18 cellular contexts compared by ENCODE assay signal in the genomic region with DNA sequence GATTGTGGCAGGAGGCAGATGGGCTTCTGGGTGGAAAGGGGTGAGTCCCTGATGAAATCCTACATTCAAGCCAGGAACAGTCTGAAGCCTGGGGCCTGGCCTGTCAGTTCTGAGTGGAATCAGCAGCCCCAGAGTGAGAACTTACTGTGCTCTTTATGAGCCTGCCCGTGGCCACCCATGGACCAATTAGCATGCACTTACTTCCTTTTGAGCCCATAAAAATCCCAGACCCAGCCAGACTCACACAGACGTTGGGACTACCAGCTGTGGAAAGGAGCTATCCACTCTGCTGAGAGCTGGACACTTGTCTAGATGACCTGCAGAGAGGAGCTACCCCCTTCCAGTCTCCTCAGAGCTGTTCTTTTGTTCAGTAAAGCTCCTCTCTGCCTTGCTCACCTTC.
DNase-seq lines count a peak whose midpoint lies in the region; ATAC-seq, FAIRE-seq and TF ChIP-seq lines count a peak whose summit lies in the region.
"Had no signal": no experiment of that assay in that cellular context is flagged by ENCODE, and none has a peak within 500 bp of the region (broad histone marks: within the 10 kb centered on the region; RNA-seq: fewer than 3 reads in every experiment).

No MANE protein-coding gene starts in this region.

- H3K27me3 Mint-ChIP-seq in nephron (ENCODE audit: low read depth) = no peaks in the 10 kb centered on the region
- H3K27me3 Mint-ChIP-seq: CD4-positive, alpha-beta memory T cell had no signal

- H3K27me3 ChIP-seq in H1 (replicated peaks in 1 of 4; ENCODE audit: control insufficient read depth in 3 of 4, extremely low read depth in 1 of 4, insufficient read depth in 3 of 4, low read length in 3 of 4) (no peaks in the 10 kb centered on the region), psoas muscle (ENCODE audit: insufficient read depth in 3 of 3, low read length in 2 of 3) (no peaks in the 10 kb centered on the region), body of pancreas (no peaks in the 10 kb centered on the region)

- H3K18ac ChIP-seq in H1 (ENCODE audit: extremely low read depth, low read length) = no peak overlapping the region

- H3K9me3 ChIP-seq in H1 (ENCODE audit: insufficient read depth in 2 of 2, low read depth in 1 of 2, low read length in 1 of 2) (no peaks in the 10 kb centered on the region), psoas muscle (no peaks in the 10 kb centered on the region), body of pancreas (no peaks in the 10 kb centered on the region)

- CTCF ChIA-PET in H1 (lab: Charles Lee; ENCODE audit: partially characterized antibody) = interaction anchor here (0.6 kb wide), 1 partner anchor 192 kb away, joined by 3 read pairs; no protein-coding TSS in a partner anchor

- H3K4me3 ChIP-seq in H1 (ENCODE audit: extremely low read depth in 1 of 4, insufficient read depth in 2 of 4, low read depth in 3 of 4, low read length in 4 of 4) (no peak overlapping the region), psoas muscle (no peak overlapping the region), body of pancreas (no peak overlapping the region)

- no peak overlapping the region for H2BK12ac ChIP-seq in H1 (ENCODE audit: low read depth, low read length)

- H4K8ac ChIP-seq in H1 (ENCODE audit: extremely low read depth, insufficient read depth, low read length) = 0 out of 2 replicates have a peak overlapping the region, but pooled peaks have one; percentile 20

- no peaks in the 10 kb centered on the region for H3K79me2 ChIP-seq in H1 (ENCODE audit: control insufficient read depth in 1 of 2, insufficient read depth in 2 of 2, low read length in 2 of 2)

- H2BK5ac ChIP-seq in H1 (ENCODE audit: low read depth, low read length) = no peak overlapping the region

- H3K36me3 ChIP-seq in H1 (ENCODE audit: control insufficient read depth in 2 of 4, insufficient read depth in 4 of 4, low read length in 3 of 4) (no peaks in the 10 kb centered on the region), psoas muscle (ENCODE audit: insufficient read depth in 1 of 2, low read depth in 1 of 2) (peaks cover 0 to 20% of the 10 kb centered on the region in 2 donors), body of pancreas (replicated peaks in 1 of 2; ENCODE audit: insufficient read depth in 1 of 2, low read depth in 2 of 2) (no peaks in the 10 kb centered on the region)

- no peak overlapping the region for H2AK5ac ChIP-seq in H1 (ENCODE audit: low read depth, low read length)

- no peak overlapping the region for H3K14ac ChIP-seq in H1 (ENCODE audit: insufficient read length)

- peaks cover 7% of the 10 kb centered on the region for H3K4me1 Mint-ChIP-seq in nephron
- H3K4me1 Mint-ChIP-seq: CD4-positive, alpha-beta memory T cell; H9 had no signal

- no peak overlapping the region for H3K9ac ChIP-seq in H1 (replicated peaks in 1 of 4; ENCODE audit: extremely low read depth in 1 of 4, low read depth in 3 of 4, low read length in 3 of 4)

- H2BK15ac ChIP-seq in H1 (ENCODE audit: low read length) = no peak overlapping the region

- no peak overlapping the region for H4K5ac ChIP-seq in H1 (ENCODE audit: insufficient read length, low read depth, low read length)

- H3K79me1 ChIP-seq in H1 (ENCODE audit: low read depth, low read length) = no peaks in the 10 kb centered on the region

- H3K36me3 Mint-ChIP-seq in nephron (ENCODE audit: low read depth) = peaks cover 65% of the 10 kb centered on the region

- TF ChIP-seq EP300 in H1 (IDR thresholded peaks at IDR 0.05; ENCODE audit: borderline replicate concordance in 1 of 2, low read depth in 2 of 2, low read length in 2 of 2) = no peak

- H2BK120ac ChIP-seq in H1 (replicated peaks; ENCODE audit: low read depth, low read length) = no peak overlapping the region

- peak overlapping the region in 2 of 3 experiments; percentile 51 to 55 for H3K27ac Mint-ChIP-seq in nephron
- H3K27ac Mint-ChIP-seq: CD4-positive, alpha-beta memory T cell; HFFc6 had no signal

- ATAC-seq in psoas muscle (peak in 3 of 4 donors; percentile 13 to 22 (median 18)), GM18502 (IDR thresholded peaks at IDR 0.05; ENCODE audit: poor library complexity, unreplicated experiment) (no peak), body of pancreas (no peak)
- ATAC-seq: HCT116 had no signal

- TF ChIP-seq CTCF in H1 (IDR thresholded peaks at IDR 0.05; ENCODE audit: control extremely low read depth in 1 of 3, insufficient read depth in 1 of 3, low read depth in 1 of 3, low read length in 3 of 3) = no peak
- TF ChIP-seq CTCF in nephron (IDR thresholded peaks at IDR 0.05; ENCODE audit: unreplicated experiment in 3 of 3) = no peak
- TF ChIP-seq CTCF in psoas muscle (IDR thresholded peaks at IDR 0.05) = no peak
- no peak for TF ChIP-seq CTCF in body of pancreas (IDR thresholded peaks at IDR 0.05)

- no peak overlapping the region for H2BK20ac ChIP-seq in H1 (ENCODE audit: low read length)

- no peak overlapping the region for H4K91ac ChIP-seq in H1 (replicated peaks; ENCODE audit: insufficient read length, low read length)

- H3K4me3 Mint-ChIP-seq in nephron = no peak overlapping the region
- H3K4me3 Mint-ChIP-seq: CD4-positive, alpha-beta memory T cell; H9; HFFc6 had no signal

- DNase-seq in H1 (ENCODE audit: low read depth in 1 of 2, low spot score in 2 of 2) (no peak), psoas muscle (no peak), body of pancreas (no peak), NCI-H526 (lab: John Stamatoyannopoulos, UW) (no peak)
- DNase-seq: C1 segment of cervical spinal cord; Calu3; CD4-positive, alpha-beta memory T cell; COR-L47; DMS53; DMS79 treated with DMSO at 0.1 percent for 48 hours; GF-D8; GOT3; H9; HFFc6 had no signal

- WGBS in H1 (ENCODE audit: extremely low coverage in 1 of 2, insufficient coverage in 1 of 2, insufficient read length in 1 of 2, insufficient replicate concordance in 2 of 2, low coverage in 1 of 2, low lambda C conversion rate in 2 of 2, missing lambda C conversion rate in 1 of 2), 2 experiments = 88% methylated on average over 1 of the region's 2 CpGs; no CpG with 5 or more reads in 1 of the 2 experiments
- 32 to 51% (median 42%) methylated on average over 2 of the region's 2 CpGs for WGBS in psoas muscle, 3 donors
- WGBS in body of pancreas, 2 donors = 71 to 88% methylated on average over 1 to 2 of the region's 2 CpGs

- H2AFZ ChIP-seq in H1 (ENCODE audit: low read length) = no peak overlapping the region

- TF ChIP-seq POLR2A in H1 (IDR thresholded peaks at IDR 0.05; ENCODE audit: control extremely low read depth in 1 of 2, low read depth in 2 of 2, low read length in 2 of 2) (no peak), body of pancreas (IDR thresholded peaks at IDR 0.05) (no peak)

- H3K23me2 ChIP-seq in H1 (ENCODE audit: low read depth, low read length) = no peaks in the 10 kb centered on the region; the same call in 1 of the 2 replicates

- no peak for TF ChIP-seq RAD21 in H1 (IDR thresholded peaks at IDR 0.05 in 1 of 2, conservative IDR thresholded peaks at IDR 0.05 in 1 of 2; ENCODE audit: low read depth in 2 of 2, low read length in 2 of 2)

- H3K4me1 ChIP-seq in H1 (replicated peaks in 1 of 4; ENCODE audit: control insufficient read depth in 3 of 4, insufficient read depth in 4 of 4, low read length in 3 of 4) (no peaks in the 10 kb centered on the region), psoas muscle (peaks cover 17% of the 10 kb centered on the region), body of pancreas (no peaks in the 10 kb centered on the region)

- H3K56ac ChIP-seq in H1 (replicated peaks; ENCODE audit: insufficient read length, low read depth, low read length) = no peak overlapping the region

- H3K23ac ChIP-seq in H1 (ENCODE audit: insufficient read length) = no peak overlapping the region

- intact Hi-C loops in psoas muscle (cut with DNase I) (no loop called here), body of pancreas (cut with DNase I) (no loop called here)

- no peak overlapping the region for H3K4me2 ChIP-seq in H1 (ENCODE audit: insufficient read depth in 1 of 2, low read depth in 2 of 2, low read length in 2 of 2)

- no peaks in the 10 kb centered on the region for H4K20me1 ChIP-seq in H1 (replicated peaks in 1 of 2; ENCODE audit: control insufficient read depth in 1 of 2, insufficient read depth in 2 of 2, low read length in 2 of 2)

- peaks cover 14% of the 10 kb centered on the region for H3K9me3 Mint-ChIP-seq in nephron
- H3K9me3 Mint-ChIP-seq: H9, HFFc6 had no signal

- POLR2A ChIA-PET in H1 (lab: Charles Lee; ENCODE audit: partially characterized antibody) = no interaction called here

- H3K4ac ChIP-seq in H1 (replicated peaks; ENCODE audit: insufficient read length, low read depth, low read length) = no peak overlapping the region

- no peak for FAIRE-seq in H1 (lab: Jason Lieb, UNC)
- FAIRE-seq: GM12891 had no signal

- no peak overlapping the region for H3K27ac ChIP-seq in H1 (ENCODE audit: low read depth, low read length)
- H3K27ac ChIP-seq in psoas muscle = peak overlapping the region; percentile 50
- H3K27ac ChIP-seq in body of pancreas = no peak overlapping the region

TF ChIP-seq in H1, 55 proteins besides CTCF, POLR2A, EP300 and RAD21 (continues in another document):
- no peak for TF ChIP-seq NANOG (IDR thresholded peaks at IDR 0.05; ENCODE audit: insufficient read depth, low read depth, low read length, poor library complexity, severe bottlenecking)
- no peak for TF ChIP-seq HDAC6 (IDR thresholded peaks at IDR 0.05; ENCODE audit: low read depth, low read length)

Comparison
In these comparisons a context has a peak if more than half of its experiments do, and no peak if none do; other contexts are left out.
1. ATAC-seq: peak in psoas muscle (3 of 4); none in GM18502 (single experiment) and body of pancreas (single experiment).